Comparison of ENCODE assay signal across 7 cellular contexts in the genomic region with DNA sequence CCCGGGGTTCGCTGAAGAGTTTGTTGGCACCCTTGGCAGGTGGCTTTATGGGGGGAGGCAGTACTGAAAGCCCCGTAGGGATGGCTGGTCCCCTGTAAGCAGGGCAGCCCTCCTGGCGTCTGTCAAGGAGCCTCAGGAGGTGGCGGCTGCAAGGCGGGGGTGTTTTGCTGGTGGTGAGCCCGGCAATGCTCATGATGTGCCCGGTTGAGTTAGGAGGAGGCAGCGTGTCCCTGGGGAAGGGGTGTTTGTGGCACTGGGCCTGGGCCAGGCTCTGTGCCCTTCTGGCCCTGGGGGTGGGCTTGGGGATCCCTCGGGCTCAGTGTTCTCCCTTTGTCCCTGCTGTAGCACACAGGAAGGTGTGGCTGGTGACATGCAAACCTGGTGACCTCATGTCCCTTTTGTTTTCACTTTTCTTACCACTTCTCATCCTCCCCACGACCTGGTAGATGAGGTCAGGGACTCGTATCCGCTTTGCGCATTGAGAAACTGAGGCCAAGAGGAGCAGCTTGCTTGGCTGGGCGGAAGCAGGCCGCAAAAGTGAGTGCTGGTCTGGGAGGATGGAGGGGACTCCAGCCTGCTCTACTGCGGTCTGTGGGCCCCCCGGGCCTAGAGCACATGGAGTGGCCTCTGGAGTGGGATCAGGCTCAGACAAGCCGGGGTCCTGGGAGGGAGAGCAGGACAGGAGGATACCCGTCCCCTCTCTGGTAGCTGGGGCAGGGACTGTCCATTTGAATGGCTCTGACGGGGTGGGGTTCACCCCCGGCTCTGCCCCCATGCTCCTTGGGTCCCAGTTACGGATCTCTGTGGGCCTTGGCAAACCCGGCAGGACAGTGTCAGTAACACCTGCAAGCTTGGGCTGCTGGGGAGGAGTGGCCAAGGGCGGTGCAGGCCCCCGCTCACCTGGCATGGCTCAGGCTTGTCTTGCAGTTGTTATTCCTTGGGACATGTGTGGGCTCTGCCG. TPM values are rescaled to one million over a fixed set of nuclear protein-coding genes. Genes with fewer than 3 reads are reported as not detected.
A peak's percentile ranks its signal among the peaks of the same experiment; 100 is the strongest.
DNase-seq lines count a peak whose midpoint lies in the region; ATAC-seq, FAIRE-seq and TF ChIP-seq lines count a peak whose summit lies in the region.

No MANE protein-coding gene starts in this region.

- H3K4me1 Mint-ChIP-seq in stimulated activated naive CD8-positive, alpha-beta T cell treated with anti-CD3 and anti-CD28 coated beads, Interleukin-15, Interleukin-2, amounts not matched to agents 100 ng/mL and 50 ng/mL, for 24 hours (ENCODE audit: low read depth), result peaks cover 73% of the 10 kb centered on the region

- H3K4me2 ChIP-seq in fibroblast of lung (ENCODE audit: extremely low read depth, insufficient read depth, low read length), result peak overlapping the region; percentile 66

- H3K9me3 Mint-ChIP-seq in stimulated activated naive CD8-positive, alpha-beta T cell treated with anti-CD3 and anti-CD28 coated beads, Interleukin-15, Interleukin-2, amounts not matched to agents 100 ng/mL and 50 ng/mL, for 24 hours, result no peaks in the 10 kb centered on the region

- H3K4me3 ChIP-seq in fibroblast of lung (replicated peaks in 1 of 4; ENCODE audit: control extremely low read depth in 1 of 4, insufficient read depth in 1 of 4, low read depth in 3 of 4, low read length in 4 of 4), result peak overlapping the region in 1 of 4 experiments; percentile 80

- H3K36me3 ChIP-seq in fibroblast of lung (ENCODE audit: control insufficient read depth, insufficient read depth, low read length), result no peaks in the 10 kb centered on the region

- no peak overlapping the region for H2AFZ ChIP-seq in fibroblast of lung (ENCODE audit: low read length)

- DNase-seq in GM19239 (ENCODE audit: insufficient read length, low spot score), result no peak
- no peak for DNase-seq in RWPE1 (ENCODE audit: low spot score)
- DNase-seq in fibroblast of lung (ENCODE audit: low read depth in 2 of 2), result no peak
- DNase-seq in left lobe of liver (ENCODE audit: low spot score), result no peak

- H3K27ac ChIP-seq in RWPE1, result peak overlapping the region; percentile 82
- no peak overlapping the region for H3K27ac ChIP-seq in fibroblast of lung (ENCODE audit: insufficient read depth, low read length)

- peaks cover under 1% of the 10 kb centered on the region for H3K36me3 Mint-ChIP-seq in stimulated activated naive CD8-positive, alpha-beta T cell treated with anti-CD3 and anti-CD28 coated beads, Interleukin-15, Interleukin-2, amounts not matched to agents 100 ng/mL and 50 ng/mL, for 24 hours (ENCODE audit: low read depth)

- H3K4me1 ChIP-seq in fibroblast of lung (ENCODE audit: control insufficient read depth, extremely low read depth, insufficient read depth, low read length), result peaks cover 7% of the 10 kb centered on the region

- H3K27me3 Mint-ChIP-seq in stimulated activated naive CD8-positive, alpha-beta T cell treated with anti-CD3 and anti-CD28 coated beads, Interleukin-15, Interleukin-2, amounts not matched to agents 100 ng/mL and 50 ng/mL, for 24 hours, result no peaks in the 10 kb centered on the region

- POLR2A ChIA-PET in RWPE1 (lab: Yijun Ruan, JAX; ENCODE audit: low non-redundant PET), result no interaction called here

- H3K9me3 ChIP-seq in fibroblast of lung (ENCODE audit: control insufficient read depth, insufficient read depth, low read depth, low read length), result no peaks in the 10 kb centered on the region

- CTCF ChIA-PET in RWPE1 (lab: Yijun Ruan, JAX), result interaction anchor here (0.6 kb wide), 1 partner anchor 87 kb away, joined by 3 read pairs; no protein-coding TSS in a partner anchor

- H3K79me2 ChIP-seq in fibroblast of lung (ENCODE audit: control insufficient read depth, insufficient read depth, low read length), result peaks cover 9% of the 10 kb centered on the region

- no peak overlapping the region for H3K9ac ChIP-seq in fibroblast of lung (ENCODE audit: insufficient read depth, low read length)

- no peak for TF ChIP-seq CTCF in RWPE1 (conservative IDR thresholded peaks at IDR 0.05; ENCODE audit: low read depth)
- TF ChIP-seq CTCF in fibroblast of lung (conservative IDR thresholded peaks at IDR 0.05 in 1 of 2, IDR thresholded peaks at IDR 0.05 in 1 of 2; ENCODE audit: low read depth in 1 of 2, low read length in 2 of 2), result no peak

- no peaks in the 10 kb centered on the region for H4K20me1 ChIP-seq in fibroblast of lung (ENCODE audit: control insufficient read depth, extremely low read depth, insufficient read depth, low read length)

- no peaks in the 10 kb centered on the region for H3K27me3 ChIP-seq in fibroblast of lung (ENCODE audit: control insufficient read depth, insufficient read depth, low read length)

- H3K4me3 Mint-ChIP-seq in stimulated activated naive CD8-positive, alpha-beta T cell treated with anti-CD3 and anti-CD28 coated beads, Interleukin-15, Interleukin-2, amounts not matched to agents 100 ng/mL and 50 ng/mL, for 24 hours, result peak overlapping the region; percentile 84

- ATAC-seq in HG03469 (IDR thresholded peaks at IDR 0.05; ENCODE audit: unreplicated experiment) (no peak), HG03571 (IDR thresholded peaks at IDR 0.05; ENCODE audit: unreplicated experiment) (no peak), left lobe of liver (no peak)

- FAIRE-seq in GM19239 (lab: Jason Lieb, UNC), result peak; percentile 88

- H3K27ac Mint-ChIP-seq in stimulated activated naive CD8-positive, alpha-beta T cell treated with anti-CD3 and anti-CD28 coated beads, Interleukin-15, Interleukin-2, amounts not matched to agents 100 ng/mL and 50 ng/mL, for 24 hours, result peak overlapping the region; percentile 69

RNA-seq across cellular contexts. Expression of gene SNN, which starts 2.2 kb away (rescaled TPM):
- total RNA-seq in fibroblast of lung (19.3 and 24.9 TPM in 2 replicates), left lobe of liver (4.4 TPM)
- 17.5 and 19.8 TPM in 2 replicates for polyA plus RNA-seq in fibroblast of lung
- polyA plus RNA-seq in fibroblast of lung (2012), result 14.9 and 19.2 TPM in 2 replicates
- 10.9 and 16.5 TPM in 2 replicates for polyA minus RNA-seq in fibroblast of lung (ENCODE audit: low replicate concordance)
